ENCODE assay signal across 8 cellular contexts in the genomic region with DNA sequence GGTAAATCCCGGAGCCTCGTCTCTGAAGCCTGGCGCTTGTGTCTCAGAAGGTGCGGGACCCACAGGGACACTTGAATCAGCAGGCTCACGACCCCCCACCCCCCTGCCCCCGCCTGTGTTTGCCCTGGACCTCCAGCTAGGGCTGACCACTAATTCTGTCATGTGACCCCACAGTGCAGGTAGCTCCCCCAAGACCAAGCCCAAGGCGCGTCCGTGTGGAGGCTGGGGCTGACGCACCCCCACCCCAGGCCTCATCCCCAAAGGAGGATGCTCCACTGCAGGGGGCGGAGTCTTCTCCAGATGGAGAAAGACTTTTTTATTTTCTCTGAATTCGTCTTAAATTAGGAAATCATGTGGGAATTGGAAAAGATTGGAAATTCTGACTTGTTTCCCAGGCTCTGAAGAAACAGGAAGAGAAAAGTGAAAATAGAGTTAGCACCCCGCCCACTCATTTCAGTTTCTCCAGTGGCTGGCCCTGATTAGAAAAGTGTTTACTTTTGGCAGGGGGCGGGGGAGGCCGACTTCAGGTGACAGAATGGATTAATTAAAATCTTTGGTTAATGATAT. TPM values are rescaled to one million over a fixed set of nuclear protein-coding genes. Genes with fewer than 3 reads are reported as not detected.
DNase-seq lines count a peak whose midpoint lies in the region; ATAC-seq and TF ChIP-seq lines count a peak whose summit lies in the region.

No MANE protein-coding gene starts in this region.

- peaks cover 6% of the 10 kb centered on the region for H4K20me1 ChIP-seq in neural progenitor cell (ENCODE audit: low read depth)

- intact Hi-C loops in CD4-positive, alpha-beta T cell (cut with DNase I, micrococcal nuclease) = loop anchor here (1.0 to 5.0 kb wide), 4 partner anchors 25 to 91 kb away; partner anchors contain the start of genes PCNX3 (in 2 of the 2), FAM89B (in 1 of the 2), KAT5 (in 1 of the 2) and SIPA1 (in 1 of the 2)

- H3K27me3 ChIP-seq in CD4-positive, alpha-beta T cell (ENCODE audit: control insufficient read depth, insufficient read depth, low read length) = no peaks in the 10 kb centered on the region
- H3K27me3 ChIP-seq in MG63 = no peaks in the 10 kb centered on the region
- no peaks in the 10 kb centered on the region for H3K27me3 ChIP-seq in neural progenitor cell

- peak overlapping the region; percentile 97 for H3K27ac ChIP-seq in CD4-positive, alpha-beta T cell (ENCODE audit: low read depth, low read length)
- H3K27ac ChIP-seq in neural progenitor cell = peak overlapping the region; percentile 81

- H3F3A ChIP-seq in neural progenitor cell (ENCODE audit: low read depth) = peaks cover 21% of the 10 kb centered on the region

- CTCF ChIA-PET in CD4-positive, alpha-beta T cell (lab: Charles Lee) = interaction anchor here (0.7 to 2.1 kb wide), 5 partner anchors 11 to 227 kb away, joined by 3 to 11 read pairs (median 5); partner anchors contain the start of genes CCDC85B and KAT5

- peak overlapping the region; percentile 92 for H3K4me3 Mint-ChIP-seq in CD4-positive, alpha-beta T cell
- H3K4me3 Mint-ChIP-seq in neural progenitor cell = peak overlapping the region; percentile 89

- DNase-seq in CD4-positive, alpha-beta T cell = peak in 5 of 10 experiments; percentile 24 to 59 (median 26)
- DNase-seq in MG63 = peak; percentile 58
- DNase-seq in activated naive CD4-positive, alpha-beta T cell treated with anti-CD3 and anti-CD28 coated beads, Interleukin-2, amount 50 U/mL, for 16 hours = peak; percentile 55
- peak; percentile 73 for DNase-seq in globus pallidus (ENCODE audit: low spot score)
- peak; percentile 52 for DNase-seq in neural progenitor cell (ENCODE audit: low spot score)
- DNase-seq in mesenteric fat pad (ENCODE audit: low spot score) = no peak

- H3K9me3 ChIP-seq in CD4-positive, alpha-beta T cell (ENCODE audit: control insufficient read depth, low read length) = no peaks in the 10 kb centered on the region
- H3K9me3 ChIP-seq in MG63 = no peaks in the 10 kb centered on the region
- H3K9me3 ChIP-seq in neural progenitor cell (ENCODE audit: low read depth) = no peaks in the 10 kb centered on the region

- peak; percentile 28 for ATAC-seq in CD4-positive, alpha-beta T cell (ENCODE audit: poor library complexity)
- peak; percentile 20 for ATAC-seq in GM21381 (IDR thresholded peaks at IDR 0.05; ENCODE audit: unreplicated experiment)
- no peak for ATAC-seq in HG02884 (IDR thresholded peaks at IDR 0.05; ENCODE audit: unreplicated experiment)

- peak overlapping the region; percentile 71 for H2AFZ ChIP-seq in neural progenitor cell (replicated peaks)

- no peak for TF ChIP-seq CTCF in CD4-positive, alpha-beta T cell (IDR thresholded peaks at IDR 0.05)
- no peak for TF ChIP-seq CTCF in neural progenitor cell (IDR thresholded peaks at IDR 0.05)

- H3K4me1 ChIP-seq in neural progenitor cell = peaks cover 11% of the 10 kb centered on the region

- H3K79me2 ChIP-seq in neural progenitor cell (ENCODE audit: low read depth) = peaks cover 17% of the 10 kb centered on the region

- H3K4me1 Mint-ChIP-seq in CD4-positive, alpha-beta T cell (ENCODE audit: low read depth) = peaks cover 29% of the 10 kb centered on the region
- H3K4me1 Mint-ChIP-seq in neural progenitor cell = peaks cover 9% of the 10 kb centered on the region

- no peak overlapping the region for H3K9ac ChIP-seq in neural progenitor cell

- no peaks in the 10 kb centered on the region for H3K27me3 Mint-ChIP-seq in CD4-positive, alpha-beta T cell
- H3K27me3 Mint-ChIP-seq in neural progenitor cell (ENCODE audit: insufficient read depth, low read depth) = peaks cover 2% of the 10 kb centered on the region

- H3K4me2 ChIP-seq in neural progenitor cell = peak overlapping the region; percentile 82

- H3K27ac Mint-ChIP-seq in CD4-positive, alpha-beta T cell = peak overlapping the region; percentile 94
- peak overlapping the region; percentile 60 for H3K27ac Mint-ChIP-seq in neural progenitor cell

- peaks cover 32% of the 10 kb centered on the region for H3K36me3 Mint-ChIP-seq in CD4-positive, alpha-beta T cell (ENCODE audit: low read depth)
- H3K36me3 Mint-ChIP-seq in neural progenitor cell = peaks cover 12% of the 10 kb centered on the region

- POLR2A ChIA-PET in CD4-positive, alpha-beta T cell (lab: Charles Lee) = interaction anchor here (0.7 to 5.9 kb wide), 15 partner anchors 11 to 885 kb away, joined by 3 to 93 read pairs (median 4); partner anchors contain the start of genes KAT5, MALAT1, MAP3K11 and MUS81

- H3K4me3 ChIP-seq in MG63 = peak overlapping the region; percentile 69
- peak overlapping the region; percentile 79 for H3K4me3 ChIP-seq in neural progenitor cell

- H3K36me3 ChIP-seq in MG63 = peaks cover 30% of the 10 kb centered on the region
- no peaks in the 10 kb centered on the region for H3K36me3 ChIP-seq in neural progenitor cell

- H3K9me3 Mint-ChIP-seq in CD4-positive, alpha-beta T cell = no peaks in the 10 kb centered on the region
- H3K9me3 Mint-ChIP-seq in neural progenitor cell = no peaks in the 10 kb centered on the region

RNA-seq across cellular contexts. Expression of gene RELA, which starts 1.0 kb away (rescaled TPM):
- total RNA-seq in CD4-positive, alpha-beta T cell = 100 to 1,000 TPM; 379 to 382 TPM
- 42.2 and 56.1 TPM in 2 replicates for total RNA-seq in MG63 (2014; rRNA removed; shearing (Covaris generic); ENCODE audit: low replicate concordance)
- total RNA-seq in neural progenitor cell (ENCODE audit: low replicate concordance) (11.0 and 14.7 TPM in 2 replicates), mesenteric fat pad (80.0 TPM)

RNA-seq across cellular contexts. Expression of gene SIPA1, which starts 25.8 kb away (rescaled TPM):
- total RNA-seq in CD4-positive, alpha-beta T cell = 100 to 1,000 TPM; 272 to 298 TPM
- 28.2 and 33.6 TPM in 2 replicates for total RNA-seq in MG63 (2014; rRNA removed; shearing (Covaris generic); ENCODE audit: low replicate concordance)
- 4.7 and 16.4 TPM in 2 replicates for total RNA-seq in neural progenitor cell (ENCODE audit: low replicate concordance)
- 54.5 TPM for total RNA-seq in mesenteric fat pad

RNA-seq across cellular contexts. Expression of gene PCNX3, which starts 48.1 kb away (rescaled TPM):
- 10 to 100 TPM; 37.3 to 40.5 TPM for total RNA-seq in CD4-positive, alpha-beta T cell
- total RNA-seq in MG63 (2014; rRNA removed; shearing (Covaris generic); ENCODE audit: low replicate concordance) = 9.8 and 21.0 TPM in 2 replicates
- total RNA-seq in neural progenitor cell (ENCODE audit: low replicate concordance) (6.6 and 19.3 TPM in 2 replicates), mesenteric fat pad (30.6 TPM)

RNA-seq across cellular contexts. Expression of gene KAT5, which starts 48.3 kb away (rescaled TPM):
- total RNA-seq in CD4-positive, alpha-beta T cell = 10 to 100 TPM; 90.9 to 99.6 TPM
- total RNA-seq in MG63 (2014; rRNA removed; shearing (Covaris generic); ENCODE audit: low replicate concordance) = 43.5 and 68.8 TPM in 2 replicates
- total RNA-seq in neural progenitor cell (ENCODE audit: low replicate concordance) (21.0 and 41.7 TPM in 2 replicates), mesenteric fat pad (49.9 TPM)

RNA-seq across cellular contexts. Expression of gene MAP3K11, which starts 49.7 kb away (rescaled TPM):
- total RNA-seq in CD4-positive, alpha-beta T cell = 10 to 100 TPM; 45.2 to 45.8 TPM
- total RNA-seq in MG63 (2014; rRNA removed; shearing (Covaris generic); ENCODE audit: low replicate concordance) = 22.2 and 48.8 TPM in 2 replicates
- 9.9 and 42.0 TPM in 2 replicates for total RNA-seq in neural progenitor cell (ENCODE audit: low replicate concordance)
- total RNA-seq in mesenteric fat pad = 67.6 TPM
